8 cellular contexts compared by ENCODE assay signal in genomic region chr5:88882321-88883038, GRCh38. TPM values are rescaled to one million over a fixed set of nuclear protein-coding genes. Genes with fewer than 3 reads are reported as not detected.
A peak's percentile ranks its signal among the peaks of the same experiment; 100 is the strongest.
DNase-seq lines count a peak whose midpoint lies in the region; TF ChIP-seq lines count a peak whose summit lies in the region.

No MANE protein-coding gene starts in this region.

- peak overlapping the region; percentile 68 to 69 for H3K4me3 ChIP-seq in cardiac fibroblast (replicated peaks in 1 of 2; ENCODE audit: low read depth in 2 of 2, low read length in 2 of 2)

- no peaks in the 10 kb centered on the region for H3K4me1 Mint-ChIP-seq in type B pancreatic cell (ENCODE audit: unreplicated experiment)

- H3K27me3 Mint-ChIP-seq in type B pancreatic cell, result peaks cover 69% of the 10 kb centered on the region

- DNase-seq in COLO668 (lab: John Stamatoyannopoulos, UW; ENCODE audit: unreplicated experiment) (peak; percentile 3), MV-4-11 (lab: John Stamatoyannopoulos, UW) (peak; percentile 30), cardiac fibroblast (ENCODE audit: low read depth in 2 of 2) (peak; percentile 16 to 44), medulla oblongata (ENCODE audit: extremely low spot score) (peak; percentile 43), type B pancreatic cell (ENCODE audit: extremely low spot score, unreplicated experiment) (no peak), AG08395 (ENCODE audit: low spot score) (no peak), DMS79 (lab: John Stamatoyannopoulos, UW) (no peak)
- no peak for DNase-seq in activated effector memory CD4-positive, alpha-beta T cell treated with Interleukin-2 at 50 U/mL for 16 hours

- no peaks in the 10 kb centered on the region for H3K36me3 Mint-ChIP-seq in type B pancreatic cell

- TF ChIP-seq CTCF in cardiac fibroblast (IDR thresholded peaks at IDR 0.05; ENCODE audit: low read depth, low read length), result no peak
- TF ChIP-seq CTCF in type B pancreatic cell (conservative IDR thresholded peaks at IDR 0.05), result no peak

- H3K9me3 Mint-ChIP-seq in type B pancreatic cell, result no peaks in the 10 kb centered on the region

- H3K27ac Mint-ChIP-seq in type B pancreatic cell, result peak overlapping the region; percentile 76

- peak overlapping the region; percentile 97 for H3K4me3 Mint-ChIP-seq in type B pancreatic cell

RNA-seq across cellular contexts. Expression of gene MEF2C, which starts 0.5 kb away (rescaled TPM):
- 3.5 and 12.0 TPM in 2 replicates for total RNA-seq in type B pancreatic cell (ENCODE audit: low replicate concordance)

Comparison
In these comparisons a context has a peak if more than half of its experiments do, and no peak if none do; other contexts are left out.
1. DNase-seq: peak in COLO668 (single experiment), MV-4-11 (single experiment), cardiac fibroblast (2 of 2) and medulla oblongata (single experiment); none in type B pancreatic cell (single experiment), AG08395 (single experiment), activated effector memory CD4-positive, alpha-beta T cell treated with Interleukin-2 at 50 U/mL for 16 hours (single experiment) and DMS79 (single experiment).